In genomic region chr1:8848663-8849386, GRCh38 we compare ENCODE assay signal across 8 cellular contexts. TPM values are rescaled to one million over a fixed set of nuclear protein-coding genes. Genes with fewer than 3 reads are reported as not detected.
DNase-seq lines count a peak whose midpoint lies in the region; ATAC-seq and TF ChIP-seq lines count a peak whose summit lies in the region.

No MANE protein-coding gene starts in this region.

- H3K9me3 ChIP-seq in A673 (ENCODE audit: low read depth, low read length, poor library complexity, severe bottlenecking): no peaks in the 10 kb centered on the region
- peaks cover 4% of the 10 kb centered on the region for H3K9me3 ChIP-seq in adipocyte (ENCODE audit: control insufficient read depth, low read length)
- H3K9me3 ChIP-seq in heart left ventricle: no peaks in the 10 kb centered on the region

- peak; percentile 92 for DNase-seq in A673 (ENCODE audit: low spot score)
- DNase-seq in NCI-H1105 (lab: John Stamatoyannopoulos, UW): peak; percentile 93
- peak; percentile 58 for DNase-seq in T follicular helper cell (ENCODE audit: low read depth)
- DNase-seq in adipocyte (ENCODE audit: low read depth): peak; percentile 96
- peak; percentile 88 to 95 (median 94) for DNase-seq in heart left ventricle
- DNase-seq in pulmonary artery endothelial cell (ENCODE audit: low read depth, low spot score): peak; percentile 73
- DNase-seq in ureter (ENCODE audit: low spot score): peak; percentile 92

- H3K4me3 ChIP-seq in A673 (ENCODE audit: low read depth, low read length, poor library complexity, severe bottlenecking) (no peak overlapping the region), adipocyte (ENCODE audit: low read length) (no peak overlapping the region), heart left ventricle (peak overlapping the region in 2 of 12 donors; percentile 7 to 8)

- CTCF ChIA-PET in A673 (lab: Charles Lee): interaction anchor here (0.5 to 1.8 kb wide), 21 partner anchors 10 to 1514 kb away, joined by 3 to 13 read pairs (median 3); partner anchors contain the start of gene RERE

- peaks cover 8% of the 10 kb centered on the region for H3K4me1 ChIP-seq in A673 (ENCODE audit: insufficient read depth, low read length, poor library complexity, severe bottlenecking)
- H3K4me1 ChIP-seq in adipocyte (ENCODE audit: control insufficient read depth, insufficient read depth, low read length): peaks cover 7% of the 10 kb centered on the region
- peaks cover 0 to 35% (median 20%) of the 10 kb centered on the region in 12 donors for H3K4me1 ChIP-seq in heart left ventricle

- H3K9ac ChIP-seq in adipocyte (ENCODE audit: low read length): peak overlapping the region; percentile 17

- TF ChIP-seq POLR2A in heart left ventricle (IDR thresholded peaks at IDR 0.05): no peak

- intact Hi-C loops in A673 (cut with micrococcal nuclease; ENCODE audit: unreplicated experiment): loop anchor here (5.0 to 10.0 kb wide), 2 partner anchors 137 to 864 kb away; no protein-coding TSS in a partner anchor
- intact Hi-C loops in heart left ventricle (cut with DNase I): loop anchor here (1.0 to 10.0 kb wide), 12 partner anchors 30 to 864 kb away; no protein-coding TSS in a partner anchor

- WGBS in heart left ventricle, 4 donors: 25 to 33% (median 27%) methylated on average over 18 to 19 of the region's 19 CpGs

- H3K36me3 ChIP-seq in A673 (ENCODE audit: insufficient read depth, low read length, poor library complexity, severe bottlenecking): no peaks in the 10 kb centered on the region
- no peaks in the 10 kb centered on the region for H3K36me3 ChIP-seq in adipocyte (ENCODE audit: control insufficient read depth, insufficient read depth, low read length, severe bottlenecking)
- H3K36me3 ChIP-seq in heart left ventricle: no peaks in the 10 kb centered on the region

- H3K27me3 ChIP-seq in A673 (replicated peaks; ENCODE audit: insufficient read depth, low read depth, low read length, poor library complexity): no peaks in the 10 kb centered on the region
- peaks cover 17% of the 10 kb centered on the region for H3K27me3 ChIP-seq in adipocyte (replicated peaks; ENCODE audit: control insufficient read depth, insufficient read depth, low read length)
- no peaks in the 10 kb centered on the region for H3K27me3 ChIP-seq in heart left ventricle

- BruUV-seq in A673 (replicated peaks; lab: Mats Ljungman, UMichigan): no TSS peak

- peak; percentile 49 for ATAC-seq in GM19043 (IDR thresholded peaks at IDR 0.05; ENCODE audit: low read depth, unreplicated experiment)
- ATAC-seq in heart left ventricle: peak; percentile 99

- H3K27ac ChIP-seq in A673 (ENCODE audit: low read depth, low read length, poor library complexity, severe bottlenecking) (no peak overlapping the region), heart left ventricle (peak overlapping the region in 9 of 12 donors; percentile 8 to 73 (median 47))

- POLR2A ChIA-PET in A673 (lab: Charles Lee; ENCODE audit: low non-redundant PET): interaction anchor here (0.5 to 0.9 kb wide), 2 partner anchors 27 to 31 kb away, joined by 4 to 5 read pairs; partner anchors contain the start of gene RERE

- TF ChIP-seq CTCF in A673 (conservative IDR thresholded peaks at IDR 0.05; ENCODE audit: low read depth, low read length) (peak; percentile 90), heart left ventricle (IDR thresholded peaks at IDR 0.05) (peak; percentile 89 to 97 (median 95))

RNA-seq across cellular contexts. Expression of gene ENO1, which starts 29.7 kb away (rescaled TPM):
- total RNA-seq in A673 (2021) (2,313 and 2,659 TPM in 2 replicates), heart left ventricle (100 to 1,000 TPM in 8 of 9 donors, 10 to 100 TPM in 1; 92.2 to 557 (median 174) TPM), pulmonary artery endothelial cell (2,385 and 2,702 TPM in 2 replicates), ureter (726 TPM)
- 100 to 1,000 TPM in 1 of 2 donors, 10 to 100 TPM in 1; 71.1 to 547 TPM for polyA plus RNA-seq in heart left ventricle

RNA-seq across cellular contexts. Expression of gene RERE, which starts 31.4 kb away (rescaled TPM):
- total RNA-seq in A673 (2021): 188 and 220 TPM in 2 replicates
- 100 to 1,000 TPM in 8 of 9 donors, 10 to 100 TPM in 1; 65.9 to 236 (median 135) TPM for total RNA-seq in heart left ventricle
- polyA plus RNA-seq in heart left ventricle: 100 to 1,000 TPM in 1 of 2 donors, 10 to 100 TPM in 1; 53.5 to 120 TPM
- total RNA-seq in pulmonary artery endothelial cell: 38.1 and 60.7 TPM in 2 replicates
- 215 TPM for total RNA-seq in ureter
